Comparison of ENCODE assay signal across 8 cellular contexts in genomic region chr13:44191504-44192171, GRCh38.
DNase-seq lines count a peak whose midpoint lies in the region; ATAC-seq, FAIRE-seq and TF ChIP-seq lines count a peak whose summit lies in the region.

No MANE protein-coding gene starts in this region.

- in situ Hi-C loops in GM12878 (cut with MboI) = loop anchor here (5.0 kb wide), 1 partner anchor 246 kb away; no protein-coding TSS in a partner anchor

- intact Hi-C loops in GM12878 (cut with micrococcal nuclease; ENCODE audit: unreplicated experiment) = loop anchor here (1.0 kb wide), 1 partner anchor 247 kb away; no protein-coding TSS in a partner anchor

- no TSS peak for BruUV-seq in GM12878 (replicated peaks; lab: Mats Ljungman, UMichigan)

- WGBS in GM12878 (ENCODE audit: insufficient coverage, insufficient replicate concordance, low lambda C conversion rate, missing lambda C conversion rate) = 62% methylated on average over 15 of the region's 15 CpGs

- SMC1A ChIA-PET in GM12878 (lab: Charles Lee; ENCODE audit: uncharacterized antibody, unreplicated experiment) = interaction anchor here (0.7 to 1.0 kb wide), 3 partner anchors 28 to 247 kb away, joined by 3 read pairs; no protein-coding TSS in a partner anchor

- TF ChIP-seq EP300 in GM12878 (IDR thresholded peaks at IDR 0.05; ENCODE audit: borderline replicate concordance in 1 of 2, control insufficient read depth in 1 of 2, low read depth in 2 of 2, low read length in 2 of 2) = no peak

- CTCF ChIA-PET in GM12878 (lab: Yijun Ruan, JAX) = interaction anchor here (0.6 to 1.0 kb wide), 2 partner anchors 248 to 480 kb away, joined by 3 read pairs; no protein-coding TSS in a partner anchor

- ATAC-seq in GM12878 = peak; percentile 80
- ATAC-seq in GM21367 (IDR thresholded peaks at IDR 0.05; ENCODE audit: unreplicated experiment) = no peak
- ATAC-seq in HG02884 (IDR thresholded peaks at IDR 0.05; ENCODE audit: unreplicated experiment) = no peak

- H3K4me3 ChIP-seq in LNCaP clone FGC (ENCODE audit: low read depth, low read length) = no peak overlapping the region
- no peak overlapping the region for H3K4me3 ChIP-seq in GM12878
- H3K4me3 ChIP-seq in skeletal muscle tissue (ENCODE audit: low read length in 3 of 3) = peak overlapping the region in 2 of 3 donors; percentile 29 to 64

- FAIRE-seq in GM12878 (lab: Jason Lieb, UNC) = no peak

- H3K27me3 ChIP-seq in GM12878 (replicated peaks in 1 of 2; ENCODE audit: control insufficient read depth in 2 of 2, insufficient read depth in 2 of 2, low read length in 1 of 2) (no peaks in the 10 kb centered on the region; a peak in 2 of 4 replicates), skeletal muscle tissue (ENCODE audit: control insufficient read depth in 3 of 3, insufficient read depth in 3 of 3, low read length in 3 of 3) (no peaks in the 10 kb centered on the region)

- TF ChIP-seq CTCF in LNCaP clone FGC (IDR thresholded peaks at IDR 0.05; ENCODE audit: control insufficient read depth, extremely low read depth, insufficient read depth) = peak; percentile 66
- peak; percentile 35 to 55 (median 41); a peak in 5 of 6 replicates for TF ChIP-seq CTCF in GM12878 (IDR thresholded peaks at IDR 0.05 in 2 of 3, conservative IDR thresholded peaks at IDR 0.05 in 1 of 3; ENCODE audit: control insufficient read depth in 2 of 3, extremely low read depth in 1 of 3, insufficient read depth in 1 of 3, low read depth in 3 of 3, low read length in 3 of 3)

- H3K4me2 ChIP-seq in GM12878 (ENCODE audit: control insufficient read depth, insufficient read depth) = no peak overlapping the region

- no peaks in the 10 kb centered on the region for H3K79me2 ChIP-seq in GM12878 (ENCODE audit: control insufficient read depth, insufficient read depth, low read length)

- H3K4me1 ChIP-seq in GM12878 (ENCODE audit: control insufficient read depth, insufficient read depth, low read length) (no peaks in the 10 kb centered on the region), skeletal muscle tissue (ENCODE audit: control insufficient read depth in 3 of 3, insufficient read depth in 3 of 3, low read length in 3 of 3) (peaks cover 0 to 8% (median 4%) of the 10 kb centered on the region in 3 donors)

- no peak overlapping the region for H2AFZ ChIP-seq in GM12878 (ENCODE audit: control insufficient read depth, low read depth, low read length)

- POLR2A ChIA-PET in GM12878 (lab: Charles Lee) = no interaction called here

- RAD21 ChIA-PET in GM12878 (lab: Charles Lee; ENCODE audit: unreplicated experiment) = no interaction called here

- H3K36me3 ChIP-seq in GM12878 (ENCODE audit: control insufficient read depth in 2 of 2, insufficient read depth in 2 of 2, low read length in 1 of 2) = no peaks in the 10 kb centered on the region
- no peaks in the 10 kb centered on the region for H3K36me3 ChIP-seq in skeletal muscle tissue (ENCODE audit: control insufficient read depth in 3 of 3, insufficient read depth in 3 of 3, low read length in 3 of 3)

- H3K9ac ChIP-seq in GM12878 (ENCODE audit: control insufficient read depth, insufficient read depth, low read length) = no peak overlapping the region
- H3K9ac ChIP-seq in skeletal muscle tissue (ENCODE audit: low read depth in 1 of 3, low read length in 3 of 3) = peak overlapping the region in 2 of 3 donors; percentile 18 to 45

- no peaks in the 10 kb centered on the region for H4K20me1 ChIP-seq in GM12878 (ENCODE audit: control insufficient read depth, insufficient read depth)

- H3K9me3 ChIP-seq in GM12878 (replicated peaks; ENCODE audit: control insufficient read depth, insufficient read depth, low read length) (no peaks in the 10 kb centered on the region), skeletal muscle tissue (ENCODE audit: control insufficient read depth in 3 of 3, low read length in 3 of 3) (no peaks in the 10 kb centered on the region)

- no peak for TF ChIP-seq POLR2A in GM12878 (IDR thresholded peaks at IDR 0.05; ENCODE audit: low read depth, low read length)

- H3K27ac ChIP-seq in GM12878 (ENCODE audit: control insufficient read depth, insufficient read depth) = no peak overlapping the region
- H3K27ac ChIP-seq in skeletal muscle tissue (ENCODE audit: low read depth, low read length) = no peak overlapping the region

- DNase-seq in DMS153 treated with DMSO at 0.1 percent for 48 hours (lab: John Stamatoyannopoulos, UW; ENCODE audit: unreplicated experiment) (peak; percentile 69), LNCaP clone FGC (ENCODE audit: low read depth) (peak; percentile 59), SKM-1 (lab: John Stamatoyannopoulos, UW; ENCODE audit: unreplicated experiment) (peak; percentile 58), GM12878 (ENCODE audit: low read depth, low spot score) (no peak), hippocampal formation (lab: John Stamatoyannopoulos, UW) (peak; percentile 21 to 82)

- TF ChIP-seq RAD21 in GM12878 (IDR thresholded peaks at IDR 0.05; ENCODE audit: insufficient read depth, low read depth, low read length) = peak; percentile 61

TF ChIP-seq in GM12878, 131 proteins besides CTCF, POLR2A, EP300 and RAD21:
- no peak for TF ChIP-seq HCFC1 (IDR thresholded peaks at IDR 0.05; ENCODE audit: low read length)
- no peak for TF ChIP-seq MEF2A (IDR thresholded peaks at IDR 0.05; ENCODE audit: insufficient read depth, low read depth, low read length)
- TF ChIP-seq SMARCA5 (IDR thresholded peaks at IDR 0.05) = no peak
- TF ChIP-seq IKZF1 (conservative IDR thresholded peaks at IDR 0.05) = no peak
- TF ChIP-seq TARDBP (IDR thresholded peaks at IDR 0.05; ENCODE audit: borderline replicate concordance) = no peak
- TF ChIP-seq PAX5 (IDR thresholded peaks at IDR 0.05; ENCODE audit: borderline replicate concordance, low read depth, low read length) = no peak
- no peak for TF ChIP-seq E2F8 (IDR thresholded peaks at IDR 0.05; ENCODE audit: low read depth, partially characterized antibody)
- 0 out of 2 replicates have a peak, but pooled peaks have one; percentile 9 for TF ChIP-seq RUNX3 (IDR thresholded peaks at IDR 0.05; ENCODE audit: low read length)
- TF ChIP-seq CEBPB (IDR thresholded peaks at IDR 0.05; ENCODE audit: borderline replicate concordance in 1 of 2, low read depth in 2 of 2, low read length in 2 of 2) = peak in 1 of 2 experiments; percentile 72; a peak in 1 of 4 replicates
- no peak for TF ChIP-seq SREBF1 (IDR thresholded peaks at IDR 0.05; ENCODE audit: low read length)
- no peak for TF ChIP-seq EZH2 (IDR thresholded peaks at IDR 0.05; ENCODE audit: borderline replicate concordance, control insufficient read depth, low read depth, low read length)
- TF ChIP-seq SREBF2 (IDR thresholded peaks at IDR 0.05; ENCODE audit: low read length) = no peak
- TF ChIP-seq BCL11A (IDR thresholded peaks at IDR 0.05; ENCODE audit: low read depth, low read length) = no peak
- TF ChIP-seq SMC3 (IDR thresholded peaks at IDR 0.05; ENCODE audit: borderline replicate concordance, low read length) = peak; percentile 63
- TF ChIP-seq PML (IDR thresholded peaks at IDR 0.05; ENCODE audit: low read length) = no peak
- peak; percentile 79 for TF ChIP-seq YY1 (IDR thresholded peaks at IDR 0.05; ENCODE audit: low read depth, low read length)
- TF ChIP-seq CHD2 (IDR thresholded peaks at IDR 0.05; ENCODE audit: borderline replicate concordance, low read depth, low read length) = no peak

Comparison
In these comparisons a context has a peak if more than half of its experiments do, and no peak if none do; other contexts are left out.
1. H3K4me3 ChIP-seq: peak in skeletal muscle tissue (2 of 3); none in LNCaP clone FGC (single experiment) and GM12878 (single experiment).